Comparison of ENCODE assay signal across 11 cellular contexts in the genomic region with DNA sequence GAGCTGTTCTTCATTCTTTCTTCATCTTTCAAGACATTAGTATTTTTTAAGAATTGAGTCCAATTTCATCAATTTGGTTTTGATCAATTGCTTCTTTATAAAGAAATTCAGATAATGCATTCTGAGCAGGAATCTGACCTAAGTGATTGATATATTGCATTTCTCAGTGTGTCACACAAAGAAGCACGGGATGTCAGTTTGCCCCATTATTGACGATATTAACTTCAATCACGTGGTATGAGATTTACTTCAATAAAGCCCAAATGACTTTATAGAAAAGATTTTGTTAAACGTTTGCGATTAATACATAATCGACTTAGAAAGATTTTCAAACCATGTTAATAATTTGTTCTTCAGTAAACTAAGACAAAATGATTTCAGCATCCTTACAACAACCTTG.
"Had no signal": no experiment of that assay in that cellular context is flagged by ENCODE, and none has a peak within 500 bp of the region (broad histone marks: within the 10 kb centered on the region; RNA-seq: fewer than 3 reads in every experiment).

No MANE protein-coding gene starts in this region.

- ATAC-seq: GM23338, HCT116 had no signal

- H2AFZ ChIP-seq: GM23248, GM23338 had no signal

- H3K9me3 ChIP-seq: HAP-1 had no signal

- H3K27ac ChIP-seq: GM23248 had no signal

- H3K4me1 ChIP-seq: HAP-1 had no signal

- DNase-seq: GM23248, GOT3, H7, H9, HCEC 1CT, HFFc6 had no signal

- H3K4me3 ChIP-seq: GM23248, GM23338, HAP-1 had no signal

- FAIRE-seq: H1, H54 had no signal

- H3K4me2 ChIP-seq: GM23338 had no signal

- H3K36me3 ChIP-seq: HAP-1 had no signal

- H3K9ac ChIP-seq: GM23248 had no signal
